Comparison of ENCODE assay signal across 13 cellular contexts in genomic region chr20:50284811-50285375, GRCh38.
A peak's percentile ranks its signal among the peaks of the same experiment; 100 is the strongest.
DNase-seq lines count a peak whose midpoint lies in the region; ATAC-seq and TF ChIP-seq lines count a peak whose summit lies in the region.
"Had no signal": no experiment of that assay in that cellular context is flagged by ENCODE, and none has a peak within 500 bp of the region (broad histone marks: within the 10 kb centered on the region; RNA-seq: fewer than 3 reads in every experiment).

No MANE protein-coding gene starts in this region.

- H3K27me3 Mint-ChIP-seq in T-helper 17 cell = peaks cover 62% of the 10 kb centered on the region

- H3K27me3 ChIP-seq in heart right ventricle = no peaks in the 10 kb centered on the region
- H3K27me3 ChIP-seq in sigmoid colon = no peaks in the 10 kb centered on the region
- H3K27me3 ChIP-seq: foreskin keratinocyte had no signal

- peak overlapping the region; percentile 53 for H3K27ac Mint-ChIP-seq in T-helper 17 cell
- H3K27ac Mint-ChIP-seq: activated naive CD4-positive, alpha-beta T cell treated with anti-CD3 and anti-CD28 coated beads for 36 hours had no signal

- intact Hi-C loops in heart right ventricle (cut with DNase I) (loop anchor here in 5 of 10 donors (5.0 to 10.0 kb wide), 4 partner anchors 60 to 180 kb away; partner anchors contain the start of gene CEBPB (in 2 of the 5)), sigmoid colon (cut with DNase I) (no loop called here)

- H3K4me3 Mint-ChIP-seq in T-helper 17 cell = no peak overlapping the region
- H3K4me3 Mint-ChIP-seq: activated naive CD4-positive, alpha-beta T cell treated with anti-CD3 and anti-CD28 coated beads for 36 hours had no signal

- H3K4me1 Mint-ChIP-seq in T-helper 17 cell = peaks cover 20% of the 10 kb centered on the region

- ATAC-seq in T-helper 17 cell (no peak), heart right ventricle (peak; percentile 37 to 63 (median 41)), GM18867 (IDR thresholded peaks at IDR 0.05; ENCODE audit: unreplicated experiment) (no peak), HG02588 (IDR thresholded peaks at IDR 0.05; ENCODE audit: unreplicated experiment) (no peak)

- no peaks in the 10 kb centered on the region for H3K9me3 ChIP-seq in T-helper 17 cell (ENCODE audit: control insufficient read depth, low read length, poor library complexity, severe bottlenecking)
- H3K9me3 ChIP-seq in heart right ventricle = no peaks in the 10 kb centered on the region
- no peaks in the 10 kb centered on the region for H3K9me3 ChIP-seq in sigmoid colon

- H3K36me3 ChIP-seq in heart right ventricle (no peaks in the 10 kb centered on the region), sigmoid colon (no peaks in the 10 kb centered on the region)

- TF ChIP-seq EP300 in sigmoid colon (IDR thresholded peaks at IDR 0.05) = no peak

- H3K4me3 ChIP-seq in heart right ventricle (no peak overlapping the region), sigmoid colon (no peak overlapping the region)

- TF ChIP-seq CTCF in heart right ventricle (IDR thresholded peaks at IDR 0.05) (no peak), sigmoid colon (IDR thresholded peaks at IDR 0.05) (no peak)

- DNase-seq in EL (peak; percentile 37), T-helper 17 cell (no peak), heart right ventricle (peak in 1 of 2 donors; percentile 58), sigmoid colon (peak; percentile 71), NCI-H774 (lab: John Stamatoyannopoulos, UW) (no peak)
- DNase-seq in effector CD8-positive, alpha-beta T cell (lab: John Stamatoyannopoulos, UW) = no peak
- DNase-seq: activated naive CD4-positive, alpha-beta T cell treated with anti-CD3 and anti-CD28 coated beads for 36 hours; DND-41; NCI-H1092; occipital lobe had no signal

- H3K4me1 ChIP-seq in heart right ventricle (peaks cover 10 to 65% (median 35%) of the 10 kb centered on the region in 9 donors), sigmoid colon (peaks cover 0 to 31% (median 22%) of the 10 kb centered on the region in 4 donors)

- 51 to 52% methylated on average over 10 of the region's 10 CpGs for WGBS in heart right ventricle, 2 donors
- 76% methylated on average over 10 of the region's 10 CpGs for WGBS in sigmoid colon, 2 donors

- TF ChIP-seq POLR2A in sigmoid colon (IDR thresholded peaks at IDR 0.05) = no peak

- H3K36me3 Mint-ChIP-seq in T-helper 17 cell (ENCODE audit: low read depth) = peaks cover 3% of the 10 kb centered on the region

- H3K27ac ChIP-seq in heart right ventricle = peak overlapping the region; percentile 39 to 96 (median 84)
- H3K27ac ChIP-seq in sigmoid colon = peak overlapping the region; percentile 58 to 73 (median 68)
- H3K27ac ChIP-seq: foreskin keratinocyte had no signal

Comparison
In these comparisons a context has a peak if more than half of its experiments do, and no peak if none do; other contexts are left out.
1. DNase-seq: peak in EL (single experiment) and sigmoid colon (single experiment); none in T-helper 17 cell (0 of 3), NCI-H774 (single experiment) and effector CD8-positive, alpha-beta T cell (single experiment).
2. ATAC-seq: peak in heart right ventricle (8 of 8); none in T-helper 17 cell (single experiment), GM18867 (single experiment) and HG02588 (single experiment).